1 cellular context compared by ENCODE assay signal in genomic region chr3:16482770-16483531, GRCh38.
TF ChIP-seq lines count a peak whose summit lies in the region.

No MANE protein-coding gene starts in this region.

TF ChIP-seq in HEK293, 187 proteins besides CTCF, POLR2A, EP300 and RAD21 (continued from another document and continues in another):
- peak; percentile 95 for TF ChIP-seq TSHZ1 (tag by site-specific recombination; IDR thresholded peaks at IDR 0.05; ENCODE audit: borderline replicate concordance)
- TF ChIP-seq ZNF292 (tag by site-specific recombination; IDR thresholded peaks at IDR 0.05; ENCODE audit: borderline replicate concordance, low read depth) = no peak
- TF ChIP-seq PRDM4 (tag by site-specific recombination; IDR thresholded peaks at IDR 0.05) = peak; percentile 93
- no peak for TF ChIP-seq ZNF155 (tag by site-specific recombination; IDR thresholded peaks at IDR 0.05)
- TF ChIP-seq ZBTB44 (tag by site-specific recombination; IDR thresholded peaks at IDR 0.05) = peak; percentile 98
- no peak for TF ChIP-seq ZNF544 (tag by site-specific recombination; IDR thresholded peaks at IDR 0.05)
- peak; percentile 82; the same call in 1 of the 2 replicates for TF ChIP-seq ZNF19 (tag by site-specific recombination; IDR thresholded peaks at IDR 0.05; ENCODE audit: low read depth)
- no peak for TF ChIP-seq REST (tag by site-specific recombination; IDR thresholded peaks at IDR 0.05)
- TF ChIP-seq KLF1 (tag by site-specific recombination; IDR thresholded peaks at IDR 0.05) = peak; percentile 82
- TF ChIP-seq ZNF280D (tag by site-specific recombination; IDR thresholded peaks at IDR 0.05) = peak; percentile 41; the same call in 1 of the 2 replicates
- peak; percentile 73 for TF ChIP-seq ZBTB8A (tag by site-specific recombination; IDR thresholded peaks at IDR 0.05)
- no peak for TF ChIP-seq ZNF423 (tag by site-specific recombination; IDR thresholded peaks at IDR 0.05)
- no peak for TF ChIP-seq ZNF521 (tag by site-specific recombination; IDR thresholded peaks at IDR 0.05)
- TF ChIP-seq KLF7 (tag by site-specific recombination; IDR thresholded peaks at IDR 0.05; ENCODE audit: borderline replicate concordance) = peak; percentile 67; the same call in 1 of the 2 replicates
- TF ChIP-seq ZBTB20 (tag by site-specific recombination; IDR thresholded peaks at IDR 0.05) = 0 out of 2 replicates have a peak, but pooled peaks have one; percentile 19
- TF ChIP-seq OVOL3 (tag by site-specific recombination; IDR thresholded peaks at IDR 0.05) = peak; percentile 95
- TF ChIP-seq ZNF274 (IDR thresholded peaks at IDR 0.05; ENCODE audit: low read length) = no peak
- no peak for TF ChIP-seq ZNF274 (tag by site-specific recombination; IDR thresholded peaks at IDR 0.05; ENCODE audit: borderline replicate concordance)
- TF ChIP-seq ZNF398 (tag by site-specific recombination; IDR thresholded peaks at IDR 0.05) = peak; percentile 90
- TF ChIP-seq ZNF776 (tag by site-specific recombination; IDR thresholded peaks at IDR 0.05; ENCODE audit: borderline replicate concordance) = no peak
- TF ChIP-seq ZNF239 (tag by site-specific recombination; IDR thresholded peaks at IDR 0.05) = no peak
- no peak for TF ChIP-seq ZNF148 (tag by site-specific recombination; IDR thresholded peaks at IDR 0.05; ENCODE audit: borderline replicate concordance)
- peak; percentile 87 for TF ChIP-seq KLF8 (tag by site-specific recombination; IDR thresholded peaks at IDR 0.05)
- TF ChIP-seq ELK4 (IDR thresholded peaks at IDR 0.05; ENCODE audit: borderline replicate concordance, low read depth, low read length) = no peak
- no peak for TF ChIP-seq ZNF302 (tag by site-specific recombination; IDR thresholded peaks at IDR 0.05; ENCODE audit: low read depth)
